In genomic region chr13:66329988-66330429, GRCh38 we compare ENCODE assay signal across 14 cellular contexts.
A peak's percentile ranks its signal among the peaks of the same experiment; 100 is the strongest.
DNase-seq lines count a peak whose midpoint lies in the region; ATAC-seq, FAIRE-seq and TF ChIP-seq lines count a peak whose summit lies in the region.
"Had no signal": no experiment of that assay in that cellular context is flagged by ENCODE, and none has a peak within 500 bp of the region (broad histone marks: within the 10 kb centered on the region; RNA-seq: fewer than 3 reads in every experiment).

No MANE protein-coding gene starts in this region.

- H3K4me1 ChIP-seq in GM12878 (ENCODE audit: control insufficient read depth, insufficient read depth, low read length) (no peaks in the 10 kb centered on the region), skeletal muscle satellite cell (ENCODE audit: control insufficient read depth, insufficient read depth, low read length) (peaks cover 12% of the 10 kb centered on the region), testis (no peaks in the 10 kb centered on the region)
- H3K4me1 ChIP-seq: A549, body of pancreas had no signal

- H3K4me3 ChIP-seq in GM12878 (no peak overlapping the region), skeletal muscle satellite cell (ENCODE audit: low read length) (no peak overlapping the region), testis (no peak overlapping the region)
- H3K4me3 ChIP-seq: A549, body of pancreas, thoracic aorta had no signal

- TF ChIP-seq RAD21 in GM12878 (IDR thresholded peaks at IDR 0.05; ENCODE audit: insufficient read depth, low read depth, low read length) = no peak

- 7% methylated on average over 1 of the region's 1 CpG for WGBS in GM12878 (ENCODE audit: insufficient coverage, insufficient replicate concordance, low lambda C conversion rate, missing lambda C conversion rate)
- WGBS in testis, 2 donors = 81 to 88% methylated on average over 1 of the region's 1 CpG

- H3K36me3 Mint-ChIP-seq in natural killer cell treated with Interleukin-12 subunit alpha and Interleukin-12 subunit beta and Interleukin-15 and Interleukin-18, amount 100 ng/mL, for 72 hours = no peaks in the 10 kb centered on the region

- RAD21 ChIA-PET in GM12878 (lab: Charles Lee; ENCODE audit: unreplicated experiment) = no interaction called here

- POLR2A ChIA-PET in GM12878 (lab: Charles Lee) = no interaction called here

- H3K9ac ChIP-seq in GM12878 (ENCODE audit: control insufficient read depth, insufficient read depth, low read length) (no peak overlapping the region), skeletal muscle satellite cell (ENCODE audit: low read depth, low read length) (no peak overlapping the region)

- peak overlapping the region in 1 of 2 donors; percentile 8 for H3K27ac Mint-ChIP-seq in natural killer cell treated with Interleukin-12 subunit alpha and Interleukin-12 subunit beta and Interleukin-15 and Interleukin-18, amount 100 ng/mL, for 72 hours

- H3K27ac ChIP-seq in GM12878 (ENCODE audit: control insufficient read depth, insufficient read depth) (no peak overlapping the region), testis (no peak overlapping the region)
- H3K27ac ChIP-seq: A549, body of pancreas, thoracic aorta, VCaP had no signal

- H3K9me3 ChIP-seq in GM12878 (replicated peaks; ENCODE audit: control insufficient read depth, insufficient read depth, low read length) = no peaks in the 10 kb centered on the region
- H3K9me3 ChIP-seq in skeletal muscle satellite cell (replicated peaks; ENCODE audit: low read length) = no peaks in the 10 kb centered on the region
- no peaks in the 10 kb centered on the region for H3K9me3 ChIP-seq in testis
- H3K9me3 ChIP-seq: A549, body of pancreas, thoracic aorta had no signal

- no peak overlapping the region for H3K4me3 Mint-ChIP-seq in natural killer cell treated with Interleukin-12 subunit alpha and Interleukin-12 subunit beta and Interleukin-15 and Interleukin-18, amount 100 ng/mL, for 72 hours

- TF ChIP-seq EP300 in GM12878 (IDR thresholded peaks at IDR 0.05; ENCODE audit: borderline replicate concordance in 1 of 2, control insufficient read depth in 1 of 2, low read depth in 2 of 2, low read length in 2 of 2) = no peak

- no peaks in the 10 kb centered on the region for H3K36me3 ChIP-seq in GM12878 (ENCODE audit: control insufficient read depth in 2 of 2, insufficient read depth in 2 of 2, low read length in 1 of 2)
- no peaks in the 10 kb centered on the region for H3K36me3 ChIP-seq in skeletal muscle satellite cell (ENCODE audit: insufficient read depth, low read length)
- H3K36me3 ChIP-seq in testis (ENCODE audit: low read depth, missing control alignments) = no peaks in the 10 kb centered on the region
- H3K36me3 ChIP-seq: thoracic aorta had no signal

- H3K27me3 Mint-ChIP-seq in natural killer cell treated with Interleukin-12 subunit alpha and Interleukin-12 subunit beta and Interleukin-15 and Interleukin-18, amount 100 ng/mL, for 72 hours = peaks cover 0 to 4% of the 10 kb centered on the region in 2 donors

- H3K4me1 Mint-ChIP-seq in natural killer cell treated with Interleukin-12 subunit alpha and Interleukin-12 subunit beta and Interleukin-15 and Interleukin-18, amount 100 ng/mL, for 72 hours (ENCODE audit: low read depth in 2 of 2) = peaks cover 0 to 4% of the 10 kb centered on the region in 2 donors

- no peaks in the 10 kb centered on the region for H4K20me1 ChIP-seq in GM12878 (ENCODE audit: control insufficient read depth, insufficient read depth)

- SMC1A ChIA-PET in GM12878 (lab: Charles Lee; ENCODE audit: uncharacterized antibody, unreplicated experiment) = interaction anchor here (0.9 kb wide), 1 partner anchor 8 kb away, joined by 3 read pairs; no protein-coding TSS in a partner anchor

- TF ChIP-seq CTCF in GM12878 (IDR thresholded peaks at IDR 0.05 in 2 of 3, conservative IDR thresholded peaks at IDR 0.05 in 1 of 3; ENCODE audit: control insufficient read depth in 2 of 3, extremely low read depth in 1 of 3, insufficient read depth in 1 of 3, low read depth in 3 of 3, low read length in 3 of 3) = no peak
- no peak for TF ChIP-seq CTCF in GM20000 (IDR thresholded peaks at IDR 0.05; ENCODE audit: extremely low read depth, missing control alignments)
- TF ChIP-seq CTCF in testis (IDR thresholded peaks at IDR 0.05) = no peak

- no peak for FAIRE-seq in GM12878 (lab: Jason Lieb, UNC)
- FAIRE-seq: A549 had no signal

- no TSS peak for BruUV-seq in GM12878 (replicated peaks; lab: Mats Ljungman, UMichigan)

- intact Hi-C loops in GM12878 (cut with micrococcal nuclease; ENCODE audit: unreplicated experiment) = no loop called here
- intact Hi-C loops in testis (cut with DNase I; ENCODE audit: low total_unique reads) = no loop called here

- DNase-seq in NOMO-1 treated with DMSO at 0.1 percent for 48 hours (lab: John Stamatoyannopoulos, UW; ENCODE audit: unreplicated experiment) = peak; percentile 27
- DNase-seq in NOMO-1 treated with dmso at 0.1 percent for 144 hours (lab: John Stamatoyannopoulos, UW; ENCODE audit: unreplicated experiment) = no peak
- peak; percentile 64 for DNase-seq in NCI-H345 treated with DMSO at 0.1 percent for 48 hours (lab: John Stamatoyannopoulos, UW; ENCODE audit: unreplicated experiment)
- no peak for DNase-seq in GM12878 (ENCODE audit: low read depth, low spot score)
- no peak for DNase-seq in GM20000 (ENCODE audit: low spot score)
- DNase-seq in natural killer cell treated with Interleukin-12 subunit alpha and Interleukin-12 subunit beta and Interleukin-15 and Interleukin-18, amount 100 ng/mL, for 72 hours (ENCODE audit: low spot score) = no peak
- no peak for DNase-seq in testis
- DNase-seq: body of pancreas, DMS153, midbrain had no signal

- H3K79me2 ChIP-seq in GM12878 (ENCODE audit: control insufficient read depth, insufficient read depth, low read length) = no peaks in the 10 kb centered on the region

- H2AFZ ChIP-seq in GM12878 (ENCODE audit: control insufficient read depth, low read depth, low read length) = no peak overlapping the region

- H3K27me3 ChIP-seq in GM12878 (replicated peaks in 1 of 2; ENCODE audit: control insufficient read depth in 2 of 2, insufficient read depth in 2 of 2, low read length in 1 of 2) = no peaks in the 10 kb centered on the region
- H3K27me3 ChIP-seq in skeletal muscle satellite cell (ENCODE audit: control insufficient read depth, insufficient read depth, low read length) = no peaks in the 10 kb centered on the region
- H3K27me3 ChIP-seq in testis = no peaks in the 10 kb centered on the region
- H3K27me3 ChIP-seq: body of pancreas had no signal

- H3K9me3 Mint-ChIP-seq in natural killer cell treated with Interleukin-12 subunit alpha and Interleukin-12 subunit beta and Interleukin-15 and Interleukin-18, amount 100 ng/mL, for 72 hours = no peaks in the 10 kb centered on the region

- CTCF ChIA-PET in GM12878 (lab: Yijun Ruan, JAX) = no interaction called here

- peak; percentile 76 for ATAC-seq in GM12878
- ATAC-seq in natural killer cell treated with Interleukin-12 subunit alpha and Interleukin-12 subunit beta and Interleukin-15 and Interleukin-18, amount 100 ng/mL, for 72 hours = no peak
- ATAC-seq: A549, body of pancreas had no signal

- in situ Hi-C loops in GM12878 (cut with MboI) = no loop called here

- TF ChIP-seq POLR2A in GM12878 (IDR thresholded peaks at IDR 0.05; ENCODE audit: low read depth, low read length) = no peak
- no peak for TF ChIP-seq POLR2A in testis (IDR thresholded peaks at IDR 0.05)

- no peak overlapping the region for H3K4me2 ChIP-seq in GM12878 (ENCODE audit: control insufficient read depth, insufficient read depth)
- peak overlapping the region; percentile 34 for H3K4me2 ChIP-seq in skeletal muscle satellite cell (ENCODE audit: low read length)
- H3K4me2 ChIP-seq: A549 had no signal

TF ChIP-seq in GM12878, 131 proteins besides CTCF, POLR2A, EP300 and RAD21 (continues in another document):
- TF ChIP-seq BACH1 (IDR thresholded peaks at IDR 0.05; ENCODE audit: borderline replicate concordance) (no peak), E2F4 (IDR thresholded peaks at IDR 0.05; ENCODE audit: low read depth, low read length) (no peak), PAX8 (IDR thresholded peaks at IDR 0.05) (no peak), FOXK2 (IDR thresholded peaks at IDR 0.05) (no peak), ZSCAN29 (IDR thresholded peaks at IDR 0.05) (no peak), NR2F1 (conservative IDR thresholded peaks at IDR 0.05) (no peak), BHLHE40 (IDR thresholded peaks at IDR 0.05; ENCODE audit: borderline replicate concordance in 1 of 2, low read depth in 2 of 2, low read length in 1 of 2) (no peak), SRF (IDR thresholded peaks at IDR 0.05; ENCODE audit: low read depth in 2 of 2, low read length in 2 of 2) (no peak), SUZ12 (IDR thresholded peaks at IDR 0.05; ENCODE audit: unreplicated experiment) (no peak), NKRF (conservative IDR thresholded peaks at IDR 0.05) (no peak), RBBP5 (conservative IDR thresholded peaks at IDR 0.05) (no peak), DPF2 (IDR thresholded peaks at IDR 0.05) (no peak), ZNF622 (IDR thresholded peaks at IDR 0.05) (no peak), IKZF1 (conservative IDR thresholded peaks at IDR 0.05) (no peak), NR2C2 (IDR thresholded peaks at IDR 0.05; ENCODE audit: borderline replicate concordance, control insufficient read depth, insufficient read length, low read depth) (no peak)

Comparison
In these comparisons a context has a peak if more than half of its experiments do, and no peak if none do; other contexts are left out.
1. DNase-seq: peak in NOMO-1 treated with DMSO at 0.1 percent for 48 hours (single experiment) and NCI-H345 treated with DMSO at 0.1 percent for 48 hours (single experiment); none in NOMO-1 treated with dmso at 0.1 percent for 144 hours (single experiment), GM12878 (single experiment), GM20000 (single experiment), natural killer cell treated with Interleukin-12 subunit alpha and Interleukin-12 subunit beta and Interleukin-15 and Interleukin-18, amount 100 ng/mL, for 72 hours (single experiment) and testis (single experiment).